Comparison of ENCODE assay signal across 28 cellular contexts in genomic region chr4:88077911-88078310, GRCh38.
DNase-seq lines count a peak whose midpoint lies in the region; ATAC-seq and TF ChIP-seq lines count a peak whose summit lies in the region.
"Had no signal": no experiment of that assay in that cellular context is flagged by ENCODE, and none has a peak within 500 bp of the region (broad histone marks: within the 10 kb centered on the region; RNA-seq: fewer than 3 reads in every experiment).

No MANE protein-coding gene starts in this region.

- no peaks in the 10 kb centered on the region for H4K20me1 ChIP-seq in GM23248 (ENCODE audit: insufficient read depth)

- H3K4me3 ChIP-seq in GM23248 (no peak overlapping the region), choroid plexus epithelial cell (ENCODE audit: low read depth, low read length) (no peak overlapping the region), tibial nerve (no peak overlapping the region), WERI-Rb-1 (ENCODE audit: low read depth, low read length) (no peak overlapping the region)
- H3K4me3 ChIP-seq: heart right ventricle, K562, PC-9, prostate gland, testis had no signal

- H3K27ac ChIP-seq in GM23248 (no peak overlapping the region), tibial nerve (peak overlapping the region in 3 of 4 donors; percentile 3 to 58 (median 53)), WERI-Rb-1 (no peak overlapping the region)
- H3K27ac ChIP-seq: heart right ventricle, PC-9, prostate gland, testis, VCaP had no signal

- DNase-seq in GM23248 (peak; percentile 43), choroid plexus epithelial cell (ENCODE audit: low read depth) (peak; percentile 20), left lobe of liver (ENCODE audit: low spot score) (no peak), tibial nerve (ENCODE audit: low spot score in 2 of 2) (peak in 1 of 2 donors; percentile 46), NK-92 (lab: John Stamatoyannopoulos, UW; ENCODE audit: unreplicated experiment) (no peak), WERI-Rb-1 (no peak)
- no peak for DNase-seq in activated CD4-positive, alpha-beta T cell treated with anti-CD3 and anti-CD28 coated beads, Interleukin-2, amount 10 ng/mL, durations not matched to agents 7 days and 5 days
- no peak for DNase-seq in activated CD8-positive, alpha-beta memory T cell treated with anti-CD3 and anti-CD28 coated beads, Interleukin-2, amount 50 U/mL, for 4 hours
- DNase-seq: activated CD4-positive, alpha-beta T cell treated with anti-CD3 and anti-CD28 coated beads, Interleukin-2, amount 50 U/mL, for 1 hour; activated naive CD4-positive, alpha-beta T cell treated with anti-CD3 and anti-CD28 coated beads, Interleukin-2, amount 50 U/mL, for 16 hours; amygdala; caudate nucleus; CD8-positive, alpha-beta memory T cell; DMS 273 treated with DMSO at 0.1 percent for 48 hours; H7; heart right ventricle; NCI-H1105; NCI-H187 treated with DMSO at 0.1 percent for 48 hours; NCI-H524; NK-92 treated with Interleukin-12 subunit alpha and Interleukin-12 subunit beta, amount 100 ng/mL, for 24 hours; PC-9; stimulated activated naive CD4-positive, alpha-beta T cell treated with Interleukin-2 at 50 U/mL for 16 hours; testis had no signal

- H3K27me3 ChIP-seq in GM23248 (replicated peaks; ENCODE audit: insufficient read depth) (no peaks in the 10 kb centered on the region), tibial nerve (no peaks in the 10 kb centered on the region), WERI-Rb-1 (ENCODE audit: insufficient read depth, low read depth, severe bottlenecking) (no peaks in the 10 kb centered on the region)
- H3K27me3 ChIP-seq: heart right ventricle, testis had no signal

- H3K4me1 Mint-ChIP-seq in activated CD4-positive, alpha-beta T cell treated with anti-CD3 and anti-CD28 coated beads, Interleukin-2, amount 10 ng/mL, durations not matched to agents 7 days and 5 days = no peaks in the 10 kb centered on the region
- H3K4me1 Mint-ChIP-seq: activated T-helper 17 cell treated with anti-CD3 and anti-CD28 coated beads, Interleukin-2, amount 50 U/mL, for 72 hours; CD8-positive, alpha-beta memory T cell had no signal

- H3K36me3 ChIP-seq in GM23248 (ENCODE audit: low read depth) = peaks cover 50% of the 10 kb centered on the region
- H3K36me3 ChIP-seq in tibial nerve = peaks cover 0 to 52% (median 0%) of the 10 kb centered on the region in 3 donors
- peaks cover 19% of the 10 kb centered on the region for H3K36me3 ChIP-seq in WERI-Rb-1

- H3K9me3 ChIP-seq in GM23248 (ENCODE audit: low read depth) = no peaks in the 10 kb centered on the region
- no peaks in the 10 kb centered on the region for H3K9me3 ChIP-seq in tibial nerve
- no peaks in the 10 kb centered on the region for H3K9me3 ChIP-seq in WERI-Rb-1 (ENCODE audit: severe bottlenecking)
- H3K9me3 ChIP-seq: heart right ventricle, prostate gland, testis had no signal

- ATAC-seq in left lobe of liver = peak; percentile 81
- ATAC-seq: activated T-helper 17 cell treated with anti-CD3 and anti-CD28 coated beads, Interleukin-2, amount 50 U/mL, for 72 hours; K562; Right ventricle myocardium inferior had no signal

- no peak overlapping the region for H3K9ac ChIP-seq in GM23248

- no peak for TF ChIP-seq POLR2A in tibial nerve (IDR thresholded peaks at IDR 0.05)

- POLR2A ChIA-PET in activated CD4-positive, alpha-beta T cell treated with anti-CD3 and anti-CD28 coated beads, Interleukin-2, amount 10 ng/mL, durations not matched to agents 7 days and 5 days (lab: Charles Lee) = no interaction called here

- H3K4me2 ChIP-seq in GM23248 (ENCODE audit: unreplicated experiment) = no peak overlapping the region
- H3K4me2 ChIP-seq: PC-9 had no signal

- no peaks in the 10 kb centered on the region for H3K79me2 ChIP-seq in GM23248 (ENCODE audit: insufficient read depth)

- peak in 1 of 2 donors; percentile 16 for TF ChIP-seq EP300 in tibial nerve (IDR thresholded peaks at IDR 0.05)

- H3K27me3 Mint-ChIP-seq in activated CD4-positive, alpha-beta T cell treated with anti-CD3 and anti-CD28 coated beads, Interleukin-2, amount 10 ng/mL, durations not matched to agents 7 days and 5 days = no peaks in the 10 kb centered on the region
- H3K27me3 Mint-ChIP-seq: activated T-helper 17 cell treated with anti-CD3 and anti-CD28 coated beads, Interleukin-2, amount 50 U/mL, for 72 hours; CD8-positive, alpha-beta memory T cell had no signal

- H2AFZ ChIP-seq in GM23248 = no peak overlapping the region
- H2AFZ ChIP-seq: PC-9 had no signal

- no peaks in the 10 kb centered on the region for H3K9me3 Mint-ChIP-seq in activated CD4-positive, alpha-beta T cell treated with anti-CD3 and anti-CD28 coated beads, Interleukin-2, amount 10 ng/mL, durations not matched to agents 7 days and 5 days
- H3K9me3 Mint-ChIP-seq: activated T-helper 17 cell treated with anti-CD3 and anti-CD28 coated beads, Interleukin-2, amount 50 U/mL, for 72 hours; CD8-positive, alpha-beta memory T cell had no signal

- TF ChIP-seq CTCF in choroid plexus epithelial cell (conservative IDR thresholded peaks at IDR 0.05; ENCODE audit: low read depth, low read length) (no peak), tibial nerve (IDR thresholded peaks at IDR 0.05) (no peak), WERI-Rb-1 (IDR thresholded peaks at IDR 0.05; ENCODE audit: low read depth, low read length) (no peak)

- WGBS in GM23248 (ENCODE audit: low coverage in 1 of 2, low lambda C conversion rate in 2 of 2, missing lambda C conversion rate in 2 of 2), 2 experiments = 35% methylated on average over 5 of the region's 5 CpGs
- WGBS in tibial nerve, 2 donors = 58 to 62% methylated on average over 5 of the region's 5 CpGs

- in situ Hi-C loops in GM23248 (cut with MboI) = no loop called here

- no peak overlapping the region for H3K27ac Mint-ChIP-seq in activated CD4-positive, alpha-beta T cell treated with anti-CD3 and anti-CD28 coated beads, Interleukin-2, amount 10 ng/mL, durations not matched to agents 7 days and 5 days
- H3K27ac Mint-ChIP-seq: activated T-helper 17 cell treated with anti-CD3 and anti-CD28 coated beads, Interleukin-2, amount 50 U/mL, for 72 hours had no signal

- H3K36me3 Mint-ChIP-seq in activated CD4-positive, alpha-beta T cell treated with anti-CD3 and anti-CD28 coated beads, Interleukin-2, amount 10 ng/mL, durations not matched to agents 7 days and 5 days (ENCODE audit: low read depth) = peaks cover 19% of the 10 kb centered on the region

- no peak overlapping the region for H3K4me3 Mint-ChIP-seq in activated CD4-positive, alpha-beta T cell treated with anti-CD3 and anti-CD28 coated beads, Interleukin-2, amount 10 ng/mL, durations not matched to agents 7 days and 5 days
- H3K4me3 Mint-ChIP-seq: activated T-helper 17 cell treated with anti-CD3 and anti-CD28 coated beads, Interleukin-2, amount 50 U/mL, for 72 hours; CD8-positive, alpha-beta memory T cell had no signal

- H3F3A ChIP-seq in GM23248 (ENCODE audit: insufficient read depth) = 0 out of 2 replicates have a peak, but pooled peaks cover 4% of the 10 kb centered on the region

- no peaks in the 10 kb centered on the region for H3K9me2 ChIP-seq in GM23248 (ENCODE audit: insufficient read depth)

- CTCF ChIA-PET in activated CD4-positive, alpha-beta T cell treated with anti-CD3 and anti-CD28 coated beads, Interleukin-2, amount 10 ng/mL, durations not matched to agents 7 days and 5 days (lab: Charles Lee) = no interaction called here

- H3K4me1 ChIP-seq in GM23248 (ENCODE audit: insufficient read depth) = no peaks in the 10 kb centered on the region
- no peaks in the 10 kb centered on the region for H3K4me1 ChIP-seq in tibial nerve
- H3K4me1 ChIP-seq: heart right ventricle, prostate gland, testis had no signal

Comparison
In these comparisons a context has a peak if more than half of its experiments do, and no peak if none do; other contexts are left out.
1. DNase-seq: peak in GM23248 (single experiment) and choroid plexus epithelial cell (single experiment); none in left lobe of liver (single experiment), activated CD4-positive, alpha-beta T cell treated with anti-CD3 and anti-CD28 coated beads, Interleukin-2, amount 10 ng/mL, durations not matched to agents 7 days and 5 days (single experiment), activated CD8-positive, alpha-beta memory T cell treated with anti-CD3 and anti-CD28 coated beads, Interleukin-2, amount 50 U/mL, for 4 hours (single experiment), NK-92 (single experiment) and WERI-Rb-1 (single experiment).
2. H3K27ac ChIP-seq: peak in tibial nerve (3 of 4); none in GM23248 (single experiment) and WERI-Rb-1 (single experiment).